Comparison of ENCODE assay signal across 10 cellular contexts in the genomic region with DNA sequence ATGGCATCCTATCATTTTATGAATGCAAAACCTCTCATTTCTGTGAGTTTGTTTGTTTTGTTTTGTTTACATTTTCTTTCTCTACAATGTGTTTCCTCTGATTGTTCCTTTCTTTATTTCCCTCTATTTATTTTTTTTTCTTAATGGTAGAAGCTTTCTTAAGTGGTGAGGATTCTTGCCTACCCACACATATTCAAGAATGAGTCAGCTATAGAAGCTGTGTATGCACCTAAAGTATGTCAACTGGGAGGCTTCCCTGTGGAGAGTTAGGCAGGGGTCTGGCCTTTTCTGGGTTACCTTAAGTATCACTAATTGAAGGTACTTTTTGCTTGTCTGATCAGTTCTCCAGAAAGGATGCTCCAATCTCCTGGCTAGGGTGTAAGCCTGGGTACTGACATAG.
DNase-seq lines count a peak whose midpoint lies in the region; ATAC-seq, FAIRE-seq and TF ChIP-seq lines count a peak whose summit lies in the region.
"Had no signal": no experiment of that assay in that cellular context is flagged by ENCODE, and none has a peak within 500 bp of the region (broad histone marks: within the 10 kb centered on the region; RNA-seq: fewer than 3 reads in every experiment).

No MANE protein-coding gene starts in this region.

- no peak overlapping the region for H3K9ac ChIP-seq in mammary epithelial cell (ENCODE audit: insufficient read depth, low read length)

- peaks cover 20% of the 10 kb centered on the region for H3K4me1 Mint-ChIP-seq in endothelial cell (ENCODE audit: unreplicated experiment)

- no peak for TF ChIP-seq CTCF in mammary epithelial cell (conservative IDR thresholded peaks at IDR 0.05 in 1 of 2, IDR thresholded peaks at IDR 0.05 in 1 of 2; ENCODE audit: extremely low read depth in 1 of 2, insufficient read depth in 1 of 2, low read depth in 1 of 2, low read length in 2 of 2)
- TF ChIP-seq CTCF in breast epithelium (IDR thresholded peaks at IDR 0.05) = no peak
- no peak for TF ChIP-seq CTCF in endothelial cell (IDR thresholded peaks at IDR 0.05; ENCODE audit: unreplicated experiment)
- no peak for TF ChIP-seq CTCF in PC-9 (conservative IDR thresholded peaks at IDR 0.05)

- no peaks in the 10 kb centered on the region for H3K9me2 ChIP-seq in PC-9 (ENCODE audit: insufficient read depth)

- BruUV-seq in mammary epithelial cell (replicated peaks; lab: Mats Ljungman, UMichigan) = no TSS peak
- no TSS peak for BruUV-seq in PC-9 (replicated peaks; lab: Mats Ljungman, UMichigan)

- H3K27me3 ChIP-seq in mammary epithelial cell (ENCODE audit: insufficient read depth, low read length) (no peaks in the 10 kb centered on the region), breast epithelium (no peaks in the 10 kb centered on the region), small intestine (ENCODE audit: control insufficient read depth in 2 of 2, insufficient read depth in 2 of 2, low read length in 2 of 2) (no peaks in the 10 kb centered on the region), PC-9 (ENCODE audit: insufficient read depth, low read depth) (no peaks in the 10 kb centered on the region)

- in situ Hi-C loops in mammary epithelial cell (cut with MboI; ENCODE audit: low sequenced_read_pairs in 2 of 2) = no loop called here

- POLR2A ChIA-PET in PC-9 (lab: Charles Lee; ENCODE audit: unreplicated experiment) = no interaction called here

- H3K27ac ChIP-seq in mammary epithelial cell (ENCODE audit: insufficient read depth, low read depth, low read length) = no peak overlapping the region
- no peak overlapping the region for H3K27ac ChIP-seq in breast epithelium
- no peak overlapping the region for H3K27ac ChIP-seq in small intestine (ENCODE audit: low read depth in 1 of 2, low read length in 1 of 2)
- no peak overlapping the region for H3K27ac ChIP-seq in PC-9
- H3K27ac ChIP-seq: C4-2B had no signal

- no peaks in the 10 kb centered on the region for H3K9me3 Mint-ChIP-seq in endothelial cell (ENCODE audit: unreplicated experiment)

- peak; percentile 45 for ATAC-seq in HG03520 (IDR thresholded peaks at IDR 0.05; ENCODE audit: unreplicated experiment)

- H3K4me3 ChIP-seq in mammary epithelial cell (replicated peaks in 1 of 3; ENCODE audit: insufficient read depth in 1 of 3, low read depth in 2 of 3, low read length in 3 of 3) = no peak overlapping the region
- no peak overlapping the region for H3K4me3 ChIP-seq in breast epithelium
- H3K4me3 ChIP-seq in small intestine (ENCODE audit: low read depth in 1 of 2, low read length in 2 of 2) = no peak overlapping the region
- no peak overlapping the region for H3K4me3 ChIP-seq in PC-9

- peak overlapping the region; percentile 88 for H3K27ac Mint-ChIP-seq in endothelial cell (ENCODE audit: unreplicated experiment)

- TF ChIP-seq POLR2A in breast epithelium (IDR thresholded peaks at IDR 0.05) (no peak), GM12892 (IDR thresholded peaks at IDR 0.05; ENCODE audit: low read depth, low read length) (no peak)

- H3K4me3 Mint-ChIP-seq in endothelial cell (ENCODE audit: unreplicated experiment) = no peak overlapping the region

- H3K4me2 ChIP-seq in mammary epithelial cell (ENCODE audit: insufficient read depth, low read depth, low read length) = no peak overlapping the region
- no peak overlapping the region for H3K4me2 ChIP-seq in PC-9

- intact Hi-C loops in mammary epithelial cell (cut with micrococcal nuclease) = no loop called here
- intact Hi-C loops in breast epithelium (cut with DNase I; ENCODE audit: low total_unique reads) = no loop called here
- intact Hi-C loops in PC-9 (cut with micrococcal nuclease; ENCODE audit: unreplicated experiment) = no loop called here

- dilution Hi-C loops in mammary epithelial cell (cut with HindIII; ENCODE audit: low sequenced_read_pairs) = no loop called here

- H3K79me2 ChIP-seq in mammary epithelial cell (ENCODE audit: insufficient read depth, low read length) (no peaks in the 10 kb centered on the region), PC-9 (ENCODE audit: low read depth) (no peaks in the 10 kb centered on the region)

- no peaks in the 10 kb centered on the region for H4K20me1 ChIP-seq in mammary epithelial cell (ENCODE audit: insufficient read depth, low read length)
- no peaks in the 10 kb centered on the region for H4K20me1 ChIP-seq in PC-9 (ENCODE audit: insufficient read depth)

- H3F3A ChIP-seq in PC-9 (ENCODE audit: insufficient read depth, low read depth) = no peaks in the 10 kb centered on the region

- CTCF ChIA-PET in mammary epithelial cell (lab: Charles Lee; ENCODE audit: low non-redundant PET) = no interaction called here
- CTCF ChIA-PET in PC-9 (lab: Charles Lee) = no interaction called here

- H3K4me1 ChIP-seq in mammary epithelial cell (ENCODE audit: insufficient read depth, low read length) (no peaks in the 10 kb centered on the region), breast epithelium (no peaks in the 10 kb centered on the region), small intestine (ENCODE audit: control insufficient read depth in 2 of 2, insufficient read depth in 1 of 2, low read depth in 1 of 2, low read length in 1 of 2) (no peaks in the 10 kb centered on the region), PC-9 (replicated peaks; ENCODE audit: insufficient read depth) (no peaks in the 10 kb centered on the region)

- peaks cover 6% of the 10 kb centered on the region for H3K27me3 Mint-ChIP-seq in endothelial cell (ENCODE audit: unreplicated experiment)

- H3K36me3 Mint-ChIP-seq in endothelial cell (ENCODE audit: low read depth, unreplicated experiment) = no peaks in the 10 kb centered on the region

- H3K36me3 ChIP-seq in mammary epithelial cell (ENCODE audit: insufficient read depth, low read length) = no peaks in the 10 kb centered on the region
- H3K36me3 ChIP-seq in breast epithelium = no peaks in the 10 kb centered on the region
- H3K36me3 ChIP-seq in small intestine (ENCODE audit: control insufficient read depth in 2 of 2, insufficient read depth in 2 of 2, low read length in 2 of 2) = no peaks in the 10 kb centered on the region
- no peaks in the 10 kb centered on the region for H3K36me3 ChIP-seq in PC-9 (ENCODE audit: low read depth)

- H3K9me3 ChIP-seq in mammary epithelial cell (replicated peaks; ENCODE audit: insufficient read depth, low read length) (no peaks in the 10 kb centered on the region), breast epithelium (no peaks in the 10 kb centered on the region), small intestine (ENCODE audit: control insufficient read depth, low read depth) (no peaks in the 10 kb centered on the region), PC-9 (ENCODE audit: insufficient read depth, low read depth) (no peaks in the 10 kb centered on the region)

- no peak overlapping the region for H2AFZ ChIP-seq in mammary epithelial cell (ENCODE audit: low read depth, low read length)
- no peak overlapping the region; the same call in 1 of the 2 replicates for H2AFZ ChIP-seq in PC-9

- no peak for FAIRE-seq in small intestine (lab: Jason Lieb, UNC)
- FAIRE-seq in GM12892 (lab: Jason Lieb, UNC) = no peak

- DNase-seq in mammary epithelial cell (peak; percentile 12), breast epithelium (ENCODE audit: low spot score in 2 of 2) (no peak), endothelial cell (ENCODE audit: low spot score) (no peak), small intestine (no peak), GM12892 (ENCODE audit: insufficient read length) (no peak), SW480 (ENCODE audit: low spot score) (no peak), PC-9 (no peak)
- DNase-seq: KBM-7 had no signal
